ENCODE assay signal across 12 cellular contexts in the genomic region with DNA sequence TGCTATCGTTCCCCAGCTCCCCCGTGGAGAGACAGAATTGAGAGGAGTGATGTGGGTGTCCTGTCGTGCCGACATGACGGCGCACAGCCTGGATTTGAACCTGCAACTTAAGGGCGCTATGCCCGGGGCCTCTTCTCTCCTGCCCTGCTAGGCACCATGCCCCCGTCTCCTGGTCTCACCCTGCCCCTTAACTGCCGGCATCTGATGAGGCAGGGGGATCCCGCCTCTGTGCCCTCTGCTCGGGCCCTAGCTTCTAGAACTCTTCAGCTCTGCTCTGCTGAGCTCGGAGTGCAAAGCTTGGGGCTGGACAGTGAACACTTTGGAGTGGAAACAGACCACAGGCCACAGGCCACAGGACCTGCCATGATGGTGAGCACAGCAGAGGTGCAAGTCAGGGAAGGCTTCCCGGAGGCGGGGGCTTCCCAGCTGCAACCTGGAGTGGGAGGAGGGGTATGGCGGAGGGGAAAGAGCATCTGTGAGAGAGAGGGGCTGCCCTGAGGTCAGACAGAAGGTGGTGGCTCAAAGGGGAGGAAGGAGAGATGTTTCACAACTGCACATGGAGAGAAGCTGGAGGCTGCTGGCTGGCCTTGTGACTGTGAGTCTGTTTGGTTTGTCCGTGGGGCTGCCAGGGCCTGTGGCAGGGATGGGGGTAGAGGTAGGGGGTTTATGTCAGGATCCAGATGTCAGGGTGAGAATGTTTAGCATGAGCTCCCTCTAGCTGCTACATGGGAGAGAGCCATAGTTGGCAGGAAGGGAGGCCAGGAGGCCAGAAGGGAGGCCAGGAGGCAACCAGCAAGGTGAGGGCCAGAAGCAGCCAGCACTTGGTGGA.
DNase-seq lines count a peak whose midpoint lies in the region; ATAC-seq, FAIRE-seq and TF ChIP-seq lines count a peak whose summit lies in the region.
"Had no signal": no experiment of that assay in that cellular context is flagged by ENCODE, and none has a peak within 500 bp of the region (broad histone marks: within the 10 kb centered on the region; RNA-seq: fewer than 3 reads in every experiment).

No MANE protein-coding gene starts in this region.

- ATAC-seq in K562 (peak; percentile 15; the same call in 1 of the 3 replicates), GM19467 (IDR thresholded peaks at IDR 0.05; ENCODE audit: unreplicated experiment) (no peak)

- no peaks in the 10 kb centered on the region for H3K9me3 Mint-ChIP-seq in activated T-cell treated with anti-CD3 and anti-CD28 coated beads, Interleukin-2, amount 50 U/mL, for 24 hours

- peak; percentile 27; the same call in 1 of the 2 replicates for TF ChIP-seq CTCF in KMS-11 (conservative IDR thresholded peaks at IDR 0.05; ENCODE audit: low read depth, low read length)
- TF ChIP-seq CTCF in K562 (IDR thresholded peaks at IDR 0.05 in 2 of 3, conservative IDR thresholded peaks at IDR 0.05 in 1 of 3; ENCODE audit: insufficient read depth in 2 of 3, low read depth in 1 of 3, low read length in 3 of 3), result peak; percentile 30 to 36 (median 31); a peak in 5 of 6 replicates

- no peak overlapping the region for H2BK12ac ChIP-seq in neuronal stem cell (ENCODE audit: low read length)

- H3K4me1 ChIP-seq in KMS-11 (ENCODE audit: low read depth, poor library complexity, severe bottlenecking) (peaks cover 9% of the 10 kb centered on the region), K562 (replicated peaks in 1 of 2; ENCODE audit: control insufficient read depth in 2 of 2, insufficient read depth in 2 of 2, low read length in 2 of 2) (peaks cover 0 to 20% of the 10 kb centered on the region in 2 experiments; a peak in 3 of 5 replicates), neuronal stem cell (ENCODE audit: control insufficient read depth in 2 of 2, insufficient read depth in 1 of 2, low read depth in 1 of 2, low read length in 2 of 2) (no peaks in the 10 kb centered on the region)
- H3K4me1 ChIP-seq: thyroid gland had no signal

- H3K36me3 ChIP-seq in KMS-11 (ENCODE audit: insufficient read depth), result no peaks in the 10 kb centered on the region
- H3K36me3 ChIP-seq in K562 (ENCODE audit: control insufficient read depth, insufficient read depth, low read length), result peaks cover 3% of the 10 kb centered on the region; the same call in 1 of the 3 replicates
- peaks cover 3 to 7% of the 10 kb centered on the region in 2 donors for H3K36me3 ChIP-seq in neuronal stem cell (replicated peaks in 1 of 2; ENCODE audit: control insufficient read depth in 2 of 2, insufficient read depth in 2 of 2, low read length in 2 of 2)
- H3K36me3 ChIP-seq: esophagus squamous epithelium, thyroid gland had no signal

- peak; percentile 15 for DNase-seq in NCI-H2171 treated with DMSO at 0.1 percent for 48 hours (lab: John Stamatoyannopoulos, UW)
- DNase-seq in NCI-H2171 (lab: John Stamatoyannopoulos, UW), result no peak
- no peak for DNase-seq in K562 (ENCODE audit: extremely low read depth in 1 of 4, low spot score in 3 of 4)
- no peak for DNase-seq in neuronal stem cell (ENCODE audit: low spot score)
- DNase-seq in activated CD8-positive, alpha-beta memory T cell treated with anti-CD3 and anti-CD28 coated beads for 24 hours, result no peak
- DNase-seq in activated T-cell treated with anti-CD3 and anti-CD28 coated beads, Interleukin-2, amount 50 U/mL, for 24 hours, result no peak
- DNase-seq: esophagus squamous epithelium; NCI-H1048; stimulated activated CD4-positive, alpha-beta T cell treated with anti-CD3 and anti-CD28 coated beads, Interleukin-15, amount 100 ng/mL, for 24 hours; thyroid gland had no signal

- H3K27me3 ChIP-seq in KMS-11 (ENCODE audit: insufficient read depth, low read depth), result no peaks in the 10 kb centered on the region
- no peaks in the 10 kb centered on the region for H3K27me3 ChIP-seq in K562 (ENCODE audit: control insufficient read depth in 2 of 2, insufficient read depth in 2 of 2, low read length in 2 of 2)
- H3K27me3 ChIP-seq in neuronal stem cell (ENCODE audit: control insufficient read depth in 3 of 3, insufficient read depth in 3 of 3, low read depth in 1 of 3, low read length in 3 of 3), result no peaks in the 10 kb centered on the region
- H3K27me3 ChIP-seq: esophagus squamous epithelium, thyroid gland had no signal

- no TSS peak for BruUV-seq in K562 (replicated peaks; lab: Mats Ljungman, UMichigan)

- H2AFZ ChIP-seq in KMS-11 (ENCODE audit: low read depth) (no peak overlapping the region), K562 (ENCODE audit: low read depth, low read length) (no peak overlapping the region), neuronal stem cell (ENCODE audit: low read length) (no peak overlapping the region)

- H2BK5ac ChIP-seq in neuronal stem cell (ENCODE audit: low read length), result no peak overlapping the region

- intact Hi-C loops in K562 (cut with micrococcal nuclease), result loop anchor here (5.0 to 10.0 kb wide), 2 partner anchors 152 to 374 kb away; no protein-coding TSS in a partner anchor

- H3K4me1 Mint-ChIP-seq in activated T-cell treated with anti-CD3 and anti-CD28 coated beads, Interleukin-2, amount 50 U/mL, for 24 hours (ENCODE audit: low read depth), result peaks cover 3% of the 10 kb centered on the region

- peaks cover 2% of the 10 kb centered on the region for H3K9me1 ChIP-seq in K562 (ENCODE audit: control insufficient read depth, insufficient read depth, low read length)

- H3K79me2 ChIP-seq in KMS-11 (ENCODE audit: insufficient read depth, low read depth) (peaks cover 21% of the 10 kb centered on the region; the same call in 1 of the 2 replicates), K562 (ENCODE audit: control insufficient read depth, insufficient read depth, low read length) (peaks cover 69% of the 10 kb centered on the region)

- CTCF ChIA-PET in K562 (lab: Yijun Ruan, JAX; ENCODE audit: low intra/inter-chr PET ratio), result no interaction called here

- no peak for TF ChIP-seq POLR2A in K562 (conservative IDR thresholded peaks at IDR 0.05)

- no peak overlapping the region for H3K14ac ChIP-seq in neuronal stem cell (ENCODE audit: low read length)

- H3K4me3 Mint-ChIP-seq in activated T-cell treated with anti-CD3 and anti-CD28 coated beads, Interleukin-2, amount 50 U/mL, for 24 hours, result no peak overlapping the region

- H3K9ac ChIP-seq in KMS-11, result no peak overlapping the region
- no peak overlapping the region for H3K9ac ChIP-seq in K562 (ENCODE audit: insufficient read depth in 1 of 2, low read depth in 2 of 2, low read length in 2 of 2)
- H3K9ac ChIP-seq in neuronal stem cell (ENCODE audit: low read depth, low read length, poor library complexity), result no peak overlapping the region

- H3K36me3 Mint-ChIP-seq in activated T-cell treated with anti-CD3 and anti-CD28 coated beads, Interleukin-2, amount 50 U/mL, for 24 hours (ENCODE audit: low read depth), result no peaks in the 10 kb centered on the region

- H2AK5ac ChIP-seq in neuronal stem cell (ENCODE audit: low read depth, low read length), result peak overlapping the region; percentile 52

- in situ Hi-C loops in K562 (cut with MboI), result loop anchor here (10.0 to 25.0 kb wide), 2 partner anchors 379 to 612 kb away; partner anchors contain the start of gene TMIGD1

- FAIRE-seq in K562 (lab: Jason Lieb, UNC), result no peak

- no peak overlapping the region for H3K27ac ChIP-seq in KMS-11
- no peak overlapping the region for H3K27ac ChIP-seq in K562 (ENCODE audit: extremely low read depth, low read depth, low read length)
- H3K27ac ChIP-seq in neuronal stem cell (replicated peaks; ENCODE audit: low read length), result no peak overlapping the region
- H3K27ac ChIP-seq: esophagus squamous epithelium, thyroid gland had no signal

- no peak overlapping the region for H4K8ac ChIP-seq in neuronal stem cell (ENCODE audit: low read depth, low read length)

- TF ChIP-seq EP300 in K562 (IDR thresholded peaks at IDR 0.05; ENCODE audit: low read length), result no peak

- H3K27ac Mint-ChIP-seq in activated T-cell treated with anti-CD3 and anti-CD28 coated beads, Interleukin-2, amount 50 U/mL, for 24 hours, result no peak overlapping the region

- no peak overlapping the region for H3K18ac ChIP-seq in neuronal stem cell (ENCODE audit: low read length)

- H3K4me2 ChIP-seq in KMS-11, result no peak overlapping the region
- no peak overlapping the region for H3K4me2 ChIP-seq in K562 (ENCODE audit: insufficient read depth, low read length)
- no peak overlapping the region for H3K4me2 ChIP-seq in neuronal stem cell (ENCODE audit: insufficient read depth, low read length, poor library complexity, severe bottlenecking)

- no peak overlapping the region for H3K4me3 ChIP-seq in KMS-11 (IDR thresholded peaks at IDR 0.05; ENCODE audit: insufficient read depth, low read depth, low read length)
- H3K4me3 ChIP-seq in K562, result no peak overlapping the region
- H3K4me3 ChIP-seq in neuronal stem cell (ENCODE audit: low read length in 2 of 2), result no peak overlapping the region
- H3K4me3 ChIP-seq: esophagus squamous epithelium, thyroid gland had no signal

- POLR2A ChIA-PET in K562 (lab: Yijun Ruan, JAX), result no interaction called here

- H2BK120ac ChIP-seq in neuronal stem cell (ENCODE audit: low read depth, low read length), result no peak overlapping the region

- peak overlapping the region; percentile 55 for H3K23ac ChIP-seq in neuronal stem cell (ENCODE audit: low read depth, low read length, poor library complexity)

- peaks cover 40% of the 10 kb centered on the region for H3K79me1 ChIP-seq in neuronal stem cell (ENCODE audit: low read depth, low read length)

- H3K4ac ChIP-seq in neuronal stem cell (ENCODE audit: low read length), result no peak overlapping the region

- H2BK15ac ChIP-seq in neuronal stem cell (ENCODE audit: low read length), result peak overlapping the region; percentile 49

- H4K20me1 ChIP-seq in KMS-11 (ENCODE audit: insufficient read depth) (no peaks in the 10 kb centered on the region), K562 (replicated peaks; ENCODE audit: control insufficient read depth, insufficient read depth, low read length) (peaks cover 20% of the 10 kb centered on the region)

- peak in 1 of 2 experiments; percentile 31; a peak in 2 of 4 replicates for TF ChIP-seq RAD21 in K562 (CRISPR knock-in tag; conservative IDR thresholded peaks at IDR 0.05 in 1 of 2, IDR thresholded peaks at IDR 0.05 in 1 of 2)

- H3K9me3 ChIP-seq in K562 (replicated peaks; ENCODE audit: control insufficient read depth, insufficient read depth, low read depth, low read length) (no peaks in the 10 kb centered on the region), neuronal stem cell (replicated peaks in 1 of 2; ENCODE audit: control insufficient read depth in 2 of 2, insufficient read depth in 1 of 2, low read depth in 1 of 2, low read length in 2 of 2) (no peaks in the 10 kb centered on the region)
- H3K9me3 ChIP-seq: esophagus squamous epithelium, thyroid gland had no signal

- 81% methylated on average over 17 of the region's 17 CpGs for WGBS in K562 (ENCODE audit: insufficient coverage, low coverage, missing lambda C conversion rate)
- no CpG with 5 or more reads among the region's 17 CpGs for WGBS in neuronal stem cell (ENCODE audit: extremely low coverage in 2 of 2, insufficient read length in 2 of 2, insufficient replicate concordance in 1 of 2), 2 donors

- no peaks in the 10 kb centered on the region for H3K27me3 Mint-ChIP-seq in activated T-cell treated with anti-CD3 and anti-CD28 coated beads, Interleukin-2, amount 50 U/mL, for 24 hours

- H4K91ac ChIP-seq in neuronal stem cell (ENCODE audit: low read depth, low read length, poor library complexity), result no peak overlapping the region

TF ChIP-seq in K562, 482 proteins besides CTCF, POLR2A, EP300 and RAD21:
- no peak for TF ChIP-seq MXI1 (IDR thresholded peaks at IDR 0.05; ENCODE audit: low read depth, low read length)
- TF ChIP-seq ZFP36 (IDR thresholded peaks at IDR 0.05; ENCODE audit: low read depth, low read length, partially characterized antibody), result peak; percentile 85
